ENCODE assay signal across 18 cellular contexts in the genomic region with DNA sequence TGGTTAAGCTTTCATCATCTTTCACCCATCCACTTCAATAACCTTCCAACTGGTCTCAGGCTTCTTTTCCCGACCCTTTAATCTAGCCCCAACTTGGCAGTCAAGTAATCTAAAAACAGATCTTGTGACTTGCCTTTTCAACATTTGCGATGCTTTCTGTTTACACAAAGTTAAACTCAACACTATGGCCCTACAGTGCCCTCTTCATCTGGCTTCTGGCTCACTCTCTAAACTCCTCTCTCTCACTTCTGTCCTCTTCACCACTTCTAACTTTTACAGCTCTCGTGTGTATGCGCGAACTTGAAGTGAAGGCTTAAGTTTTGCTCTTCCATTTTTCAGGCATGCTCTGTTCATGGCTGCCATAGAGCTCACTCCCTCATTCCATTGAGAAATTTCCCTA.
"Had no signal": no experiment of that assay in that cellular context is flagged by ENCODE, and none has a peak within 500 bp of the region (broad histone marks: within the 10 kb centered on the region; RNA-seq: fewer than 3 reads in every experiment).

No MANE protein-coding gene starts in this region.

- ATAC-seq: K562, Panc1 had no signal

- H3K9ac ChIP-seq: KMS-11, SK-N-SH had no signal

- H3K9me3 ChIP-seq: SK-N-SH had no signal

- DNase-seq: Kasumi-1, MM.1S, NCI-H1092 treated with DMSO at 0.1 percent for 48 hours, NCI-H1436, NCI-H187, NCI-H2029, NCI-H2081 treated with DMSO at 0.1 percent for 48 hours, NCI-H2227 treated with DMSO at 0.1 percent for 48 hours, NCI-H524, NCI-H526 treated with DMSO at 0.1 percent for 48 hours, NCI-H748 treated with DMSO at 0.1 percent for 48 hours, SHP77, SK-N-SH, SW 1271 had no signal

- H3K27ac ChIP-seq: KMS-11, RWPE1 had no signal

- H3K4me2 ChIP-seq: KMS-11, SK-N-SH had no signal

- H3K4me3 ChIP-seq: K562 had no signal
